In genomic region chr3:150746791-150747590, GRCh38 we compare ENCODE assay signal across 11 cellular contexts. TPM values are rescaled to one million over a fixed set of nuclear protein-coding genes. Genes with fewer than 3 reads are reported as not detected.
DNase-seq lines count a peak whose midpoint lies in the region; ATAC-seq and TF ChIP-seq lines count a peak whose summit lies in the region.
"Had no signal": no experiment of that assay in that cellular context is flagged by ENCODE, and none has a peak within 500 bp of the region (broad histone marks: within the 10 kb centered on the region; RNA-seq: fewer than 3 reads in every experiment).

No MANE protein-coding gene starts in this region.

- H3K4me1 ChIP-seq in cardiac muscle cell (ENCODE audit: low read depth) (peaks cover 7% of the 10 kb centered on the region), right atrium auricular region (peaks cover 0 to 61% of the 10 kb centered on the region in 2 donors), vagina (peaks cover 100% of the 10 kb centered on the region), tibial nerve (peaks cover 0 to 72% (median 15%) of the 10 kb centered on the region in 4 donors)
- H3K4me1 ChIP-seq in naive thymus-derived CD4-positive, alpha-beta T cell (ENCODE audit: control insufficient read depth in 2 of 2, insufficient read depth in 2 of 2, low read length in 2 of 2), result peaks cover 0 to 2% of the 10 kb centered on the region in 2 donors

- TF ChIP-seq POLR2A in vagina (IDR thresholded peaks at IDR 0.05) (no peak), tibial nerve (IDR thresholded peaks at IDR 0.05) (no peak)

- no peaks in the 10 kb centered on the region for H3K27me3 Mint-ChIP-seq in activated naive CD8-positive, alpha-beta T cell treated with anti-CD3 and anti-CD28 coated beads, Interleukin-2, amount 50 U/mL, for 24 hours
- no peaks in the 10 kb centered on the region for H3K27me3 Mint-ChIP-seq in naive thymus-derived CD4-positive, alpha-beta T cell

- H3K27me3 ChIP-seq in cardiac muscle cell (no peaks in the 10 kb centered on the region), right atrium auricular region (no peaks in the 10 kb centered on the region), vagina (no peaks in the 10 kb centered on the region), tibial nerve (no peaks in the 10 kb centered on the region)
- H3K27me3 ChIP-seq in naive thymus-derived CD4-positive, alpha-beta T cell (ENCODE audit: control insufficient read depth in 2 of 2, insufficient read depth in 2 of 2, low read length in 2 of 2), result no peaks in the 10 kb centered on the region

- H3K9me3 ChIP-seq in cardiac muscle cell (ENCODE audit: low read depth), result no peaks in the 10 kb centered on the region
- no peaks in the 10 kb centered on the region for H3K9me3 ChIP-seq in right atrium auricular region
- no peaks in the 10 kb centered on the region for H3K9me3 ChIP-seq in naive thymus-derived CD4-positive, alpha-beta T cell (ENCODE audit: control insufficient read depth in 2 of 3, low read length in 3 of 3)
- no peaks in the 10 kb centered on the region for H3K9me3 ChIP-seq in vagina
- H3K9me3 ChIP-seq in tibial nerve, result no peaks in the 10 kb centered on the region

- 72 to 73% methylated on average over 7 of the region's 7 CpGs for WGBS in tibial nerve, 2 donors

- H3K36me3 ChIP-seq in cardiac muscle cell (no peaks in the 10 kb centered on the region), right atrium auricular region (peaks cover 4% of the 10 kb centered on the region), vagina (peaks cover 0 to 5% of the 10 kb centered on the region in 2 donors), tibial nerve (peaks cover 0 to 8% (median 0%) of the 10 kb centered on the region in 3 donors)
- peaks cover 0 to 5% (median 0%) of the 10 kb centered on the region in 3 experiments for H3K36me3 ChIP-seq in naive thymus-derived CD4-positive, alpha-beta T cell (ENCODE audit: control insufficient read depth in 2 of 3, insufficient read depth in 3 of 3, low read length in 3 of 3)

- CTCF ChIA-PET in naive thymus-derived CD4-positive, alpha-beta T cell (lab: Charles Lee), result no interaction called here

- no peak for ATAC-seq in activated naive CD8-positive, alpha-beta T cell treated with anti-CD3 and anti-CD28 coated beads, Interleukin-2, amount 50 U/mL, for 24 hours
- no peak for ATAC-seq in naive thymus-derived CD4-positive, alpha-beta T cell

- H3K4me3 ChIP-seq in cardiac muscle cell, result no peak overlapping the region
- no peak overlapping the region for H3K4me3 ChIP-seq in right atrium auricular region
- no peak overlapping the region for H3K4me3 ChIP-seq in naive thymus-derived CD4-positive, alpha-beta T cell (ENCODE audit: low read length)
- no peak overlapping the region for H3K4me3 ChIP-seq in vagina
- H3K4me3 ChIP-seq in tibial nerve, result no peak overlapping the region

- H3K9me3 Mint-ChIP-seq in activated naive CD8-positive, alpha-beta T cell treated with anti-CD3 and anti-CD28 coated beads, Interleukin-2, amount 50 U/mL, for 24 hours, result no peaks in the 10 kb centered on the region
- no peaks in the 10 kb centered on the region for H3K9me3 Mint-ChIP-seq in naive thymus-derived CD4-positive, alpha-beta T cell

- TF ChIP-seq EP300 in tibial nerve (IDR thresholded peaks at IDR 0.05), result no peak

- intact Hi-C loops in naive thymus-derived CD4-positive, alpha-beta T cell (cut with micrococcal nuclease), result no loop called here
- intact Hi-C loops in vagina (cut with DNase I), result no loop called here

- H3K4me3 Mint-ChIP-seq in activated naive CD8-positive, alpha-beta T cell treated with anti-CD3 and anti-CD28 coated beads, Interleukin-2, amount 50 U/mL, for 24 hours, result no peak overlapping the region
- no peak overlapping the region for H3K4me3 Mint-ChIP-seq in naive thymus-derived CD4-positive, alpha-beta T cell

- DNase-seq in cardiac muscle cell (ENCODE audit: low read depth in 1 of 2, low spot score in 1 of 2) (no peak), right atrium auricular region (ENCODE audit: low spot score) (no peak), vagina (ENCODE audit: extremely low spot score in 2 of 2) (no peak), NAMALWA (ENCODE audit: low spot score) (no peak), tibial nerve (ENCODE audit: low spot score in 2 of 2) (no peak)
- DNase-seq in activated naive CD8-positive, alpha-beta T cell treated with anti-CD3 and anti-CD28 coated beads, Interleukin-2, amount 50 U/mL, for 24 hours, result no peak
- no peak for DNase-seq in naive thymus-derived CD4-positive, alpha-beta T cell
- DNase-seq in activated CD4-positive, alpha-beta T cell treated with anti-CD3 and anti-CD28 coated beads for 4 hours, result no peak
- DNase-seq: NCI-H446 had no signal

- H3K27ac ChIP-seq in cardiac muscle cell, result peak overlapping the region; percentile 32
- no peak overlapping the region for H3K27ac ChIP-seq in right atrium auricular region
- H3K27ac ChIP-seq in naive thymus-derived CD4-positive, alpha-beta T cell (ENCODE audit: low read depth, low read length), result no peak overlapping the region
- peak overlapping the region; percentile 31 for H3K27ac ChIP-seq in vagina
- peak overlapping the region in 2 of 4 donors; percentile 52 to 70 for H3K27ac ChIP-seq in tibial nerve

- peak overlapping the region; percentile 68 for H3K27ac Mint-ChIP-seq in activated naive CD8-positive, alpha-beta T cell treated with anti-CD3 and anti-CD28 coated beads, Interleukin-2, amount 50 U/mL, for 24 hours
- peak overlapping the region in 6 of 9 donors; percentile 7 to 70 (median 52) for H3K27ac Mint-ChIP-seq in naive thymus-derived CD4-positive, alpha-beta T cell

- no peak for TF ChIP-seq CTCF in cardiac muscle cell (IDR thresholded peaks at IDR 0.05; ENCODE audit: low read depth, low read length)
- no peak for TF ChIP-seq CTCF in right atrium auricular region (IDR thresholded peaks at IDR 0.05)
- TF ChIP-seq CTCF in vagina (IDR thresholded peaks at IDR 0.05), result no peak
- TF ChIP-seq CTCF in tibial nerve (IDR thresholded peaks at IDR 0.05), result no peak

- H3K4me1 Mint-ChIP-seq in activated naive CD8-positive, alpha-beta T cell treated with anti-CD3 and anti-CD28 coated beads, Interleukin-2, amount 50 U/mL, for 24 hours, result peaks cover 95% of the 10 kb centered on the region
- H3K4me1 Mint-ChIP-seq in naive thymus-derived CD4-positive, alpha-beta T cell, result peaks cover 37 to 95% (median 79%) of the 10 kb centered on the region in 7 donors

- peaks cover 83% of the 10 kb centered on the region for H3K36me3 Mint-ChIP-seq in activated naive CD8-positive, alpha-beta T cell treated with anti-CD3 and anti-CD28 coated beads, Interleukin-2, amount 50 U/mL, for 24 hours (ENCODE audit: low read depth)
- peaks cover 6 to 30% (median 12%) of the 10 kb centered on the region in 5 donors for H3K36me3 Mint-ChIP-seq in naive thymus-derived CD4-positive, alpha-beta T cell

- POLR2A ChIA-PET in naive thymus-derived CD4-positive, alpha-beta T cell (lab: Charles Lee), result no interaction called here

RNA-seq across cellular contexts. Expression of gene SIAH2, which starts 16.0 kb away (rescaled TPM):
- total RNA-seq in cardiac muscle cell, result 39.6 and 65.7 TPM in 2 replicates
- 49.7 and 66.0 TPM in 2 replicates for polyA plus RNA-seq in cardiac muscle cell
- 10 to 100 TPM; 14.8 to 30.0 TPM for total RNA-seq in right atrium auricular region
- total RNA-seq in naive thymus-derived CD4-positive, alpha-beta T cell, result 10 to 100 TPM; 19.8 to 39.2 (median 31.0) TPM
- 10 to 100 TPM; 13.9 to 23.1 TPM for polyA plus RNA-seq in naive thymus-derived CD4-positive, alpha-beta T cell
- 71.0 TPM for total RNA-seq in vagina
- 10 to 100 TPM; 60.5 to 73.7 (median 62.7) TPM for total RNA-seq in tibial nerve

RNA-seq across cellular contexts. Expression of gene ERICH6, which starts 43.3 kb away (rescaled TPM):
- total RNA-seq in cardiac muscle cell, result 0.18 TPM in 1 of 2 replicates, not detected in the other
- polyA plus RNA-seq in cardiac muscle cell, result 0.44 and 0.55 TPM in 2 replicates
- total RNA-seq in right atrium auricular region, result not detected
- total RNA-seq in naive thymus-derived CD4-positive, alpha-beta T cell, result 1 to 10 TPM in 1 of 5 experiments, under 1 TPM in 4; 0.24 to 1.4 (median 0.53) TPM
- not detected for polyA plus RNA-seq in naive thymus-derived CD4-positive, alpha-beta T cell
- not detected for total RNA-seq in vagina
- total RNA-seq in tibial nerve, result under 1 TPM in 1 of 4 donors, not detected in 3; 0.84 TPM
- total RNA-seq: MCF 10A, RPMI7951 had no signal

Comparison
In these comparisons a context has a peak if more than half of its experiments do, and no peak if none do; other contexts are left out.
1. H3K27ac ChIP-seq: peak in cardiac muscle cell (single experiment) and vagina (single experiment); none in right atrium auricular region (0 of 2) and naive thymus-derived CD4-positive, alpha-beta T cell (single experiment).